Comparison of ENCODE assay signal across 1 cellular context in the genomic region with DNA sequence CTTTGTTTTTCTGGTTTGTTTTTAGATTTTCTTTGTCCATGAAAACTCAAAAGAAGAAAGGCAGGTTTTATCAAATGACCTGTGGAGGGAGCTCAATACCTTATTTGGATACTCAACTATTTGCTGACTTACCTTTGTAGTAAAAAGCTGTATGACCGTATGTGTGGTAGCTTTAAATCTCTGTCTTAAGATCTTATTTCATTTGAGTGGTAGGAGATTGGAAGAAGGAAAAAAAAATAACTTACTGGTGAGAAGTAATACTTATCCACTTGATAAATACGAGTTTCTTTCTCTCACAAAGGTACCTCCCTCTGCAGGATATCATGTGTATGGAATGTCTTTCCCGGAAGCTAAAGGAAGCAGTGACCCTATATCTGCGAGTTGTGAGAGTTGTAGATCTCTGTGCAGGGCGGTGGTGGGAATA.
A peak's percentile ranks its signal among the peaks of the same experiment; 100 is the strongest.
TF ChIP-seq lines count a peak whose summit lies in the region.

No MANE protein-coding gene starts in this region.

TF ChIP-seq in H1, 55 proteins besides CTCF, POLR2A, EP300 and RAD21:
- TF ChIP-seq SRF (IDR thresholded peaks at IDR 0.05; ENCODE audit: low read depth, low read length) (peak; percentile 33; the same call in 1 of the 2 replicates), SIN3A (conservative IDR thresholded peaks at IDR 0.05 in 1 of 2, IDR thresholded peaks at IDR 0.05 in 1 of 2; ENCODE audit: low read depth in 1 of 2, low read length in 2 of 2) (no peak), JUND (IDR thresholded peaks at IDR 0.05; ENCODE audit: low read length) (no peak), KDM5A (IDR thresholded peaks at IDR 0.05; ENCODE audit: low read length) (no peak)
